Comparison of ENCODE assay signal across 1 cellular context in genomic region chr5:109857405-109858031, GRCh38.
TF ChIP-seq lines count a peak whose summit lies in the region.

No MANE protein-coding gene starts in this region.

TF ChIP-seq in HepG2, 621 proteins besides CTCF, POLR2A, EP300 and RAD21 (continued from another document):
- TF ChIP-seq MED1 (CRISPR knock-in tag; IDR thresholded peaks at IDR 0.05) (no peak), ZNF616 (CRISPR knock-in tag; IDR thresholded peaks at IDR 0.05; ENCODE audit: low read depth) (no peak), E2F1 (CRISPR knock-in tag; IDR thresholded peaks at IDR 0.05) (no peak), ARID2 (CRISPR knock-in tag; IDR thresholded peaks at IDR 0.05; ENCODE audit: borderline replicate concordance) (no peak)
